In genomic region chr1:182114627-182115023, GRCh38 we compare ENCODE assay signal across 1 cellular context.
TF ChIP-seq lines count a peak whose summit lies in the region.

No MANE protein-coding gene starts in this region.

TF ChIP-seq in K562, 482 proteins besides CTCF, POLR2A, EP300 and RAD21 (continued from another document):
- TF ChIP-seq DDX20 (tag; IDR thresholded peaks at IDR 0.05; ENCODE audit: low read depth) = no peak
- TF ChIP-seq ZNF41 (CRISPR knock-in tag; conservative IDR thresholded peaks at IDR 0.05) = no peak
- no peak for TF ChIP-seq E2F8 (IDR thresholded peaks at IDR 0.05; ENCODE audit: low read depth, partially characterized antibody)
- TF ChIP-seq BCOR (IDR thresholded peaks at IDR 0.05) = no peak
- no peak for TF ChIP-seq ATF4 (CRISPR knock-in tag; IDR thresholded peaks at IDR 0.05)
- no peak for TF ChIP-seq ZNF174 (CRISPR knock-in tag; IDR thresholded peaks at IDR 0.05)
- TF ChIP-seq SRSF1 (IDR thresholded peaks at IDR 0.05; ENCODE audit: low read depth, low read length) = no peak
- no peak for TF ChIP-seq XRCC5 (IDR thresholded peaks at IDR 0.05; ENCODE audit: low read depth, low read length)
- no peak for TF ChIP-seq POLR2G (IDR thresholded peaks at IDR 0.05; ENCODE audit: low read depth, low read length)
- no peak for TF ChIP-seq RBM22 (IDR thresholded peaks at IDR 0.05; ENCODE audit: low read depth, low read length, poor library complexity, severe bottlenecking)
- TF ChIP-seq GATAD2B (IDR thresholded peaks at IDR 0.05; ENCODE audit: borderline replicate concordance) = no peak
- peak; percentile 68 for TF ChIP-seq CBFA2T3 (IDR thresholded peaks at IDR 0.05)
- no peak for TF ChIP-seq TAF1 (IDR thresholded peaks at IDR 0.05; ENCODE audit: control insufficient read depth, extremely low read depth, insufficient read depth, low read length, severe bottlenecking)
- no peak for TF ChIP-seq ZNF592 (IDR thresholded peaks at IDR 0.05)
- TF ChIP-seq ZNF445 (CRISPR knock-in tag; IDR thresholded peaks at IDR 0.05; ENCODE audit: low read depth) = no peak
- no peak for TF ChIP-seq ZNF134 (CRISPR knock-in tag; conservative IDR thresholded peaks at IDR 0.05)
- no peak for TF ChIP-seq JUN (IDR thresholded peaks at IDR 0.05; ENCODE audit: borderline replicate concordance, low read depth, low read length)
- TF ChIP-seq JUN (CRISPR knock-in tag; IDR thresholded peaks at IDR 0.05; ENCODE audit: borderline replicate concordance) = no peak
- TF ChIP-seq MEF2A (IDR thresholded peaks at IDR 0.05; ENCODE audit: control insufficient read depth, low read depth, low read length) = no peak
- no peak for TF ChIP-seq SREBF1 (IDR thresholded peaks at IDR 0.05; ENCODE audit: borderline replicate concordance, low read depth, low read length)
- 0 out of 2 replicates have a peak, but pooled peaks have one; percentile 20 for TF ChIP-seq ARID3A (IDR thresholded peaks at IDR 0.05; ENCODE audit: borderline replicate concordance, low read depth, low read length)
- TF ChIP-seq CTBP1 (IDR thresholded peaks at IDR 0.05; ENCODE audit: borderline replicate concordance) = peak; percentile 33; the same call in 1 of the 2 replicates
- no peak for TF ChIP-seq ILK (tag; IDR thresholded peaks at IDR 0.05; ENCODE audit: borderline replicate concordance, low read depth)
- no peak for TF ChIP-seq POLR3G (IDR thresholded peaks at IDR 0.05; ENCODE audit: extremely low read depth, insufficient read length, insufficient replicate concordance)
- TF ChIP-seq HOMEZ (CRISPR knock-in tag; IDR thresholded peaks at IDR 0.05) = no peak
- TF ChIP-seq ZBTB34 (CRISPR knock-in tag; IDR thresholded peaks at IDR 0.05) = no peak
- TF ChIP-seq SMAD3 (CRISPR knock-in tag; conservative IDR thresholded peaks at IDR 0.05) = no peak
- no peak for TF ChIP-seq STAT5A (IDR thresholded peaks at IDR 0.05; ENCODE audit: borderline replicate concordance, low read length)
- no peak for TF ChIP-seq GTF2E2 (tag; IDR thresholded peaks at IDR 0.05)
- no peak for TF ChIP-seq BRCA1 (IDR thresholded peaks at IDR 0.05)
- TF ChIP-seq BRCA1 (CRISPR knock-in tag; IDR thresholded peaks at IDR 0.05) = no peak
- no peak for TF ChIP-seq ZNF668 (CRISPR knock-in tag; IDR thresholded peaks at IDR 0.05)
- TF ChIP-seq ZNF778 (CRISPR knock-in tag; IDR thresholded peaks at IDR 0.05) = no peak
- TF ChIP-seq NUFIP1 (IDR thresholded peaks at IDR 0.05; ENCODE audit: partially characterized antibody) = no peak
- TF ChIP-seq ZNF583 (CRISPR knock-in tag; IDR thresholded peaks at IDR 0.05) = no peak
- no peak for TF ChIP-seq SMARCC2 (IDR thresholded peaks at IDR 0.05; ENCODE audit: low read depth)
- TF ChIP-seq ZEB2 (IDR thresholded peaks at IDR 0.05) = peak; percentile 57; the same call in 1 of the 2 replicates
- no peak for TF ChIP-seq HES1 (IDR thresholded peaks at IDR 0.05; ENCODE audit: low read depth)
- TF ChIP-seq NCOA6 (IDR thresholded peaks at IDR 0.05) = no peak
- TF ChIP-seq PHTF2 (CRISPR knock-in tag; IDR thresholded peaks at IDR 0.05) = no peak
- no peak for TF ChIP-seq TEAD2 (tag; IDR thresholded peaks at IDR 0.05)
- no peak for TF ChIP-seq HDAC1 (IDR thresholded peaks at IDR 0.05)
- peak; percentile 49; the same call in 1 of the 2 replicates for TF ChIP-seq TEAD4 (IDR thresholded peaks at IDR 0.05; ENCODE audit: low read length)
- TF ChIP-seq TEAD4 (CRISPR knock-in tag; IDR thresholded peaks at IDR 0.05; ENCODE audit: borderline replicate concordance) = no peak
- no peak for TF ChIP-seq EHMT2 (IDR thresholded peaks at IDR 0.05)
- no peak for TF ChIP-seq NFIX (CRISPR knock-in tag; IDR thresholded peaks at IDR 0.05; ENCODE audit: low read depth)
- TF ChIP-seq BMI1 (IDR thresholded peaks at IDR 0.05; ENCODE audit: low read length) = no peak
- 0 out of 2 replicates have a peak, but pooled peaks have one; percentile 19 for TF ChIP-seq JUND (IDR thresholded peaks at IDR 0.05; ENCODE audit: borderline replicate concordance, low read depth, low read length)
- no peak for TF ChIP-seq JUND (tag; IDR thresholded peaks at IDR 0.05; ENCODE audit: borderline replicate concordance, low read depth, low read length)
- TF ChIP-seq CBFA2T2 (conservative IDR thresholded peaks at IDR 0.05) = peak; percentile 31
